In genomic region chr16:24851700-24852099, GRCh38 we compare ENCODE assay signal across 12 cellular contexts. TPM values are rescaled to one million over a fixed set of nuclear protein-coding genes. Genes with fewer than 3 reads are reported as not detected.
DNase-seq lines count a peak whose midpoint lies in the region; ATAC-seq and TF ChIP-seq lines count a peak whose summit lies in the region.
"Had no signal": no experiment of that assay in that cellular context is flagged by ENCODE, and none has a peak within 500 bp of the region (broad histone marks: within the 10 kb centered on the region; RNA-seq: fewer than 3 reads in every experiment).

No MANE protein-coding gene starts in this region.

- H3K36me3 Mint-ChIP-seq in activated T-helper 2 cell treated with anti-CD3 and anti-CD28 coated beads, Interferon-gamma antibody, Interleukin-2, Interleukin-4, amounts not matched to agents 10 μg/mL and 5 μg/mL and 100 μg/mL, durations not matched to agents 14 hours and 24 hours and 36 hours (ENCODE audit: low read depth), result no peaks in the 10 kb centered on the region
- H3K36me3 Mint-ChIP-seq: activated naive CD4-positive, alpha-beta T cell treated with anti-CD3 and anti-CD28 coated beads, Interleukin-2, amount 50 U/mL, for 24 hours; CD8-positive, alpha-beta T cell had no signal

- intact Hi-C loops in HCT116 (cut with micrococcal nuclease), result no loop called here
- intact Hi-C loops in activated T-helper 2 cell treated with anti-CD3 and anti-CD28 coated beads, Interferon-gamma antibody, Interleukin-2, Interleukin-4, amounts not matched to agents 10 μg/mL and 5 μg/mL and 100 μg/mL, durations not matched to agents 14 hours and 24 hours and 36 hours (cut with micrococcal nuclease), result loop anchor here (2.0 to 10.0 kb wide), 2 partner anchors 163 to 183 kb away; partner anchors contain the start of gene ARHGAP17
- intact Hi-C loops in vagina (cut with DNase I), result no loop called here

- TF ChIP-seq RAD21 in HCT116 (IDR thresholded peaks at IDR 0.05; ENCODE audit: low read depth), result no peak

- no peaks in the 10 kb centered on the region for H3K9me2 ChIP-seq in HCT116 (ENCODE audit: insufficient read depth)

- no peaks in the 10 kb centered on the region for H3K27me3 Mint-ChIP-seq in activated T-helper 2 cell treated with anti-CD3 and anti-CD28 coated beads, Interferon-gamma antibody, Interleukin-2, Interleukin-4, amounts not matched to agents 10 μg/mL and 5 μg/mL and 100 μg/mL, durations not matched to agents 14 hours and 24 hours and 36 hours (ENCODE audit: low read depth)
- H3K27me3 Mint-ChIP-seq: activated naive CD4-positive, alpha-beta T cell treated with anti-CD3 and anti-CD28 coated beads, Interleukin-2, amount 50 U/mL, for 24 hours had no signal

- POLR2A ChIA-PET in HCT116 (lab: Charles Lee), result no interaction called here

- BruUV-seq in HCT116 (replicated peaks; lab: Mats Ljungman, UMichigan), result no TSS peak

- peaks cover 19% of the 10 kb centered on the region for H3K4me1 Mint-ChIP-seq in activated T-helper 2 cell treated with anti-CD3 and anti-CD28 coated beads, Interferon-gamma antibody, Interleukin-2, Interleukin-4, amounts not matched to agents 10 μg/mL and 5 μg/mL and 100 μg/mL, durations not matched to agents 14 hours and 24 hours and 36 hours (ENCODE audit: low read depth)
- H3K4me1 Mint-ChIP-seq: activated naive CD4-positive, alpha-beta T cell treated with anti-CD3 and anti-CD28 coated beads, Interleukin-2, amount 50 U/mL, for 24 hours had no signal

- H3K27ac ChIP-seq in HCT116 (ENCODE audit: low read depth, low read length) (no peak overlapping the region), layer of hippocampus (ENCODE audit: low read depth, low read length) (peak overlapping the region; percentile 94), vagina (no peak overlapping the region)

- H3K27me3 ChIP-seq in HCT116 (ENCODE audit: insufficient read depth, low read length) (no peaks in the 10 kb centered on the region), layer of hippocampus (ENCODE audit: control insufficient read depth, insufficient read depth, low read length) (no peaks in the 10 kb centered on the region), vagina (no peaks in the 10 kb centered on the region)

- CTCF ChIA-PET in HCT116 (lab: Charles Lee), result no interaction called here

- TF ChIP-seq POLR2A in HCT116 (IDR thresholded peaks at IDR 0.05; ENCODE audit: borderline replicate concordance, extremely low read depth, insufficient read depth, insufficient read length) (no peak), vagina (IDR thresholded peaks at IDR 0.05) (no peak)

- no peaks in the 10 kb centered on the region for H4K20me1 ChIP-seq in HCT116 (ENCODE audit: insufficient read depth)

- no peak overlapping the region for H3K4me3 ChIP-seq in HCT116 (replicated peaks in 1 of 2; ENCODE audit: low read depth in 1 of 2, low read length in 2 of 2)
- H3K4me3 ChIP-seq in vagina, result no peak overlapping the region

- H3K27ac Mint-ChIP-seq in activated T-helper 2 cell treated with anti-CD3 and anti-CD28 coated beads, Interferon-gamma antibody, Interleukin-2, Interleukin-4, amounts not matched to agents 10 μg/mL and 5 μg/mL and 100 μg/mL, durations not matched to agents 14 hours and 24 hours and 36 hours, result peak overlapping the region; percentile 61
- H3K27ac Mint-ChIP-seq: activated naive CD4-positive, alpha-beta T cell treated with anti-CD3 and anti-CD28 coated beads, Interleukin-2, amount 50 U/mL, for 24 hours; CD8-positive, alpha-beta T cell had no signal

- 0 out of 2 replicates have a peak overlapping the region, but pooled peaks have one; percentile 6 for H3K4me2 ChIP-seq in HCT116 (ENCODE audit: low read length)

- H3K4me3 Mint-ChIP-seq in activated T-helper 2 cell treated with anti-CD3 and anti-CD28 coated beads, Interferon-gamma antibody, Interleukin-2, Interleukin-4, amounts not matched to agents 10 μg/mL and 5 μg/mL and 100 μg/mL, durations not matched to agents 14 hours and 24 hours and 36 hours (ENCODE audit: low read depth), result no peak overlapping the region
- H3K4me3 Mint-ChIP-seq: activated naive CD4-positive, alpha-beta T cell treated with anti-CD3 and anti-CD28 coated beads, Interleukin-2, amount 50 U/mL, for 24 hours; CD8-positive, alpha-beta T cell had no signal

- H3K9me3 ChIP-seq in HCT116 (ENCODE audit: control insufficient read depth in 1 of 2, insufficient read depth in 1 of 2, low read depth in 1 of 2, low read length in 2 of 2) (no peaks in the 10 kb centered on the region), vagina (no peaks in the 10 kb centered on the region)

- peaks cover 9 to 56% of the 10 kb centered on the region in 2 experiments for H3K4me1 ChIP-seq in HCT116 (ENCODE audit: control insufficient read depth in 1 of 2, insufficient read depth in 2 of 2, low read length in 2 of 2)
- peaks cover 12% of the 10 kb centered on the region for H3K4me1 ChIP-seq in vagina

- no peak for ATAC-seq in HCT116
- ATAC-seq: CD8-positive, alpha-beta T cell had no signal

- DNase-seq in Daoy (ENCODE audit: low read depth) (peak; percentile 64), HCT116 (ENCODE audit: low read depth, low spot score) (no peak), NCI-H345 (lab: John Stamatoyannopoulos, UW) (no peak), vagina (ENCODE audit: extremely low spot score in 2 of 2) (no peak), H4 (ENCODE audit: low spot score) (no peak)
- no peak for DNase-seq in activated T-helper 2 cell treated with anti-CD3 and anti-CD28 coated beads, Interferon-gamma antibody, Interleukin-2, Interleukin-4, amounts not matched to agents 10 μg/mL and 5 μg/mL and 100 μg/mL, durations not matched to agents 14 hours and 24 hours and 36 hours (ENCODE audit: low spot score)
- DNase-seq: CD8-positive, alpha-beta T cell; cortex of kidney; NCI-H146; SIG-M5 had no signal

- no peak for TF ChIP-seq CTCF in HCT116 (IDR thresholded peaks at IDR 0.05 in 2 of 3, conservative IDR thresholded peaks at IDR 0.05 in 1 of 3; ENCODE audit: borderline replicate concordance in 1 of 3, insufficient read depth in 1 of 3, low read depth in 2 of 3, low read length in 2 of 3)
- no peak for TF ChIP-seq CTCF in vagina (IDR thresholded peaks at IDR 0.05)

- no peak overlapping the region for H3K9ac ChIP-seq in HCT116 (ENCODE audit: low read length)

- no peaks in the 10 kb centered on the region for H3K36me3 ChIP-seq in HCT116 (ENCODE audit: control insufficient read depth in 1 of 2, insufficient read depth in 2 of 2, low read length in 2 of 2)
- no peaks in the 10 kb centered on the region for H3K36me3 ChIP-seq in vagina

- H3K79me2 ChIP-seq in HCT116 (ENCODE audit: insufficient read depth, low read length), result no peaks in the 10 kb centered on the region

- no peak overlapping the region for H2AFZ ChIP-seq in HCT116 (ENCODE audit: low read depth, low read length, poor library complexity, severe bottlenecking)

- RAD21 ChIA-PET in HCT116 (lab: Charles Lee; ENCODE audit: low non-redundant PET in 1 of 2, low total read pairs in 2 of 2, uncharacterized antibody in 2 of 2, unreplicated experiment in 2 of 2), result no interaction called here

- H3K9me3 Mint-ChIP-seq in activated T-helper 2 cell treated with anti-CD3 and anti-CD28 coated beads, Interferon-gamma antibody, Interleukin-2, Interleukin-4, amounts not matched to agents 10 μg/mL and 5 μg/mL and 100 μg/mL, durations not matched to agents 14 hours and 24 hours and 36 hours, result no peaks in the 10 kb centered on the region
- H3K9me3 Mint-ChIP-seq: activated naive CD4-positive, alpha-beta T cell treated with anti-CD3 and anti-CD28 coated beads, Interleukin-2, amount 50 U/mL, for 24 hours; CD8-positive, alpha-beta T cell had no signal

TF ChIP-seq in HCT116, 20 proteins besides CTCF, POLR2A, EP300 and RAD21:
- TF ChIP-seq SRF (IDR thresholded peaks at IDR 0.05; ENCODE audit: low read depth) (no peak), YY1 (IDR thresholded peaks at IDR 0.05; ENCODE audit: extremely low read depth, insufficient replicate concordance, low read depth, low read length) (no peak)
- TF ChIP-seq, protein P1, sequence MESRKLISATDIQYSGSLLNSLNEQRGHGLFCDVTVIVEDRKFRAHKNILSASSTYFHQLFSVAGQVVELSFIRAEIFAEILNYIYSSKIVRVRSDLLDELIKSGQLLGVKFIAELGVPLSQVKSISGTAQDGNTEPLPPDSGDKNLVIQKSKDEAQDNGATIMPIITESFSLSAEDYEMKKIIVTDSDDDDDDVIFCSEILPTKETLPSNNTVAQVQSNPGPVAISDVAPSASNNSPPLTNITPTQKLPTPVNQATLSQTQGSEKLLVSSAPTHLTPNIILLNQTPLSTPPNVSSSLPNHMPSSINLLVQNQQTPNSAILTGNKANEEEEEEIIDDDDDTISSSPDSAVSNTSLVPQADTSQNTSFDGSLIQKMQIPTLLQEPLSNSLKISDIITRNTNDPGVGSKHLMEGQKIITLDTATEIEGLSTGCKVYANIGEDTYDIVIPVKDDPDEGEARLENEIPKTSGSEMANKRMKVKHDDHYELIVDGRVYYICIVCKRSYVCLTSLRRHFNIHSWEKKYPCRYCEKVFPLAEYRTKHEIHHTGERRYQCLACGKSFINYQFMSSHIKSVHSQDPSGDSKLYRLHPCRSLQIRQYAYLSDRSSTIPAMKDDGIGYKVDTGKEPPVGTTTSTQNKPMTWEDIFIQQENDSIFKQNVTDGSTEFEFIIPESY (IDR thresholded peaks at IDR 0.05; ENCODE audit: extremely low read depth, insufficient replicate concordance, low read length), result no peak

RNA-seq across cellular contexts. Expression of gene SLC5A11, which starts 5.9 kb away (rescaled TPM):
- total RNA-seq in Daoy (2014; rRNA removed; shearing (Covaris generic)), result not detected in 2 replicates
- total RNA-seq in HCT116 (2021; ENCODE audit: unreplicated experiment) (0.47 TPM), vagina (not detected)
- polyA plus RNA-seq in HCT116 (2012), result 0.40 and 0.48 TPM in 2 replicates
- total RNA-seq in activated T-helper 2 cell treated with anti-CD3 and anti-CD28 coated beads, Interferon-gamma antibody, Interleukin-2, Interleukin-4, amounts not matched to agents 10 μg/mL and 5 μg/mL and 100 μg/mL, durations not matched to agents 14 hours and 24 hours and 36 hours, result not detected in 2 replicates
- total RNA-seq in H4 (2014; rRNA removed; shearing (Covaris generic)), result 0.50 TPM in 1 of 2 replicates, not detected in the other
